Comparison of ENCODE assay signal across 9 cellular contexts in the genomic region with DNA sequence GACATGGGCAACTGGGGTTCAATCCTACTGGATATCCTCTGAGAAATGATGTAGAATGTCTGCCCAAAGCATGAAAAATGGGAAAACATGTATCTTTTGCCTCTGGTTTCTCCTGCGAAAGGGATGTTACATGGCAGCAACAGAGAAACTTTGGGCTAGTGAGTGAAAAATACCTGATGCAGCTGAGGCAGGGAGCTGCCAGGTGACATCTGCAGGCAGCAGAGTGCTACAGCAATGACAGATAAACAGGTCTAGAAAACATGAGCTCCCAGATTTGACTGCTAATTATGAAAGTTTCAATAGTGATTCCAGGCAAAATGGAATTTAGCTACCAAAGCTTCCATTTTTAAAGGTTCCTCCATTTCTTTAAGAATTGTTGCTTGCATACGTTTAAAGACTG. TPM values are rescaled to one million over a fixed set of nuclear protein-coding genes. Genes with fewer than 3 reads are reported as not detected.
DNase-seq lines count a peak whose midpoint lies in the region; ATAC-seq and TF ChIP-seq lines count a peak whose summit lies in the region.
"Had no signal": no experiment of that assay in that cellular context is flagged by ENCODE, and none has a peak within 500 bp of the region (broad histone marks: within the 10 kb centered on the region; RNA-seq: fewer than 3 reads in every experiment).

No MANE protein-coding gene starts in this region.

- no peak for ATAC-seq in stimulated activated effector memory CD8-positive, alpha-beta T cell treated with anti-CD3 and anti-CD28 coated beads, Interleukin-12 subunit alpha, Interleukin-12 subunit beta, amount 100 ng/mL, for 72 hours

- DNase-seq in G401 (ENCODE audit: low spot score) (peak; percentile 6), HT1080 (ENCODE audit: low read depth) (peak; percentile 13), astrocyte of the hippocampus (ENCODE audit: low read depth, low spot score) (peak; percentile 41), SK-N-DZ (ENCODE audit: low spot score) (no peak), left ventricle myocardium inferior (no peak)
- no peak for DNase-seq in stimulated activated effector memory CD8-positive, alpha-beta T cell treated with anti-CD3 and anti-CD28 coated beads, Interleukin-12 subunit alpha, Interleukin-12 subunit beta, amount 100 ng/mL, for 72 hours (ENCODE audit: low spot score in 2 of 2)
- DNase-seq: activated CD4-positive, alpha-beta T cell treated with anti-CD3 and anti-CD28 coated beads for 4 hours; sigmoid colon had no signal

- in situ Hi-C loops in G401 (cut with HindIII; ENCODE audit: low sequenced_read_pairs), result no loop called here

- TF ChIP-seq CTCF in nephron (IDR thresholded peaks at IDR 0.05; ENCODE audit: unreplicated experiment in 3 of 3), result peak; percentile 32 to 52 (median 42)
- no peak for TF ChIP-seq CTCF in left ventricle myocardium inferior (IDR thresholded peaks at IDR 0.05; ENCODE audit: borderline replicate concordance)

- no peak overlapping the region for H3K4me3 ChIP-seq in left ventricle myocardium inferior
- H3K4me3 ChIP-seq: sigmoid colon had no signal

- no peaks in the 10 kb centered on the region for H3K36me3 Mint-ChIP-seq in nephron (ENCODE audit: low read depth)
- no peaks in the 10 kb centered on the region for H3K36me3 Mint-ChIP-seq in stimulated activated effector memory CD8-positive, alpha-beta T cell treated with anti-CD3 and anti-CD28 coated beads, Interleukin-12 subunit alpha, Interleukin-12 subunit beta, amount 100 ng/mL, for 72 hours

- peaks cover 64% of the 10 kb centered on the region for H3K27me3 Mint-ChIP-seq in nephron (ENCODE audit: low read depth)

- intact Hi-C loops in left ventricle myocardium inferior (cut with micrococcal nuclease), result no loop called here

- H3K4me3 Mint-ChIP-seq in nephron, result no peak overlapping the region
- H3K4me3 Mint-ChIP-seq in stimulated activated effector memory CD8-positive, alpha-beta T cell treated with anti-CD3 and anti-CD28 coated beads, Interleukin-12 subunit alpha, Interleukin-12 subunit beta, amount 100 ng/mL, for 72 hours, result no peak overlapping the region

- H3K4me1 ChIP-seq in left ventricle myocardium inferior, result peaks cover 13% of the 10 kb centered on the region

- H3K27ac ChIP-seq in left ventricle myocardium inferior (replicated peaks), result no peak overlapping the region
- H3K27ac ChIP-seq: sigmoid colon had no signal

- peaks cover 3% of the 10 kb centered on the region for H3K4me1 Mint-ChIP-seq in nephron
- H3K4me1 Mint-ChIP-seq in stimulated activated effector memory CD8-positive, alpha-beta T cell treated with anti-CD3 and anti-CD28 coated beads, Interleukin-12 subunit alpha, Interleukin-12 subunit beta, amount 100 ng/mL, for 72 hours, result no peaks in the 10 kb centered on the region

- no peak overlapping the region for H3K27ac Mint-ChIP-seq in nephron
- H3K27ac Mint-ChIP-seq in stimulated activated effector memory CD8-positive, alpha-beta T cell treated with anti-CD3 and anti-CD28 coated beads, Interleukin-12 subunit alpha, Interleukin-12 subunit beta, amount 100 ng/mL, for 72 hours, result no peak overlapping the region

- H3K36me3 ChIP-seq in left ventricle myocardium inferior, result no peaks in the 10 kb centered on the region
- H3K36me3 ChIP-seq: sigmoid colon had no signal

- H3K9me3 Mint-ChIP-seq in nephron, result no peaks in the 10 kb centered on the region
- no peaks in the 10 kb centered on the region for H3K9me3 Mint-ChIP-seq in stimulated activated effector memory CD8-positive, alpha-beta T cell treated with anti-CD3 and anti-CD28 coated beads, Interleukin-12 subunit alpha, Interleukin-12 subunit beta, amount 100 ng/mL, for 72 hours

- H3K27me3 ChIP-seq in left ventricle myocardium inferior (ENCODE audit: low read depth), result peaks cover 16% of the 10 kb centered on the region

- no peaks in the 10 kb centered on the region for H3K9me3 ChIP-seq in left ventricle myocardium inferior (replicated peaks)
- H3K9me3 ChIP-seq: sigmoid colon had no signal

RNA-seq across cellular contexts. Expression of a gene that starts 4.8 kb away (rescaled TPM):
- total RNA-seq in G401 (2014; rRNA removed; shearing (Covaris generic)), result not detected in 2 replicates
- total RNA-seq in HT1080 (2014; rRNA removed; shearing (Covaris generic)), result not detected in 2 replicates
- polyA plus RNA-seq in HT1080 (2015; cell fraction: cytosol; rRNA removed), result 0.17 TPM in 1 of 2 replicates, not detected in the other
- polyA plus RNA-seq in HT1080 (2015; cell fraction: nucleus; rRNA removed), result not detected in 2 replicates
- not detected in 2 replicates for polyA plus RNA-seq in SK-N-DZ (2014; cell fraction: cytosol; rRNA removed)
- polyA plus RNA-seq in SK-N-DZ (2014; cell fraction: nucleus; rRNA removed), result 0.29 TPM in 1 of 2 replicates, not detected in the other
- 0.55 TPM for total RNA-seq in left ventricle myocardium inferior

RNA-seq across cellular contexts. Expression of a gene that starts 11.3 kb away (rescaled TPM):
- not detected in 2 replicates for total RNA-seq in G401 (2014; rRNA removed; shearing (Covaris generic))
- not detected in 2 replicates for total RNA-seq in HT1080 (2014; rRNA removed; shearing (Covaris generic))
- polyA plus RNA-seq in HT1080 (2015; cell fraction: cytosol; rRNA removed), result not detected in 2 replicates
- polyA plus RNA-seq in HT1080 (2015; cell fraction: nucleus; rRNA removed), result not detected in 2 replicates
- polyA plus RNA-seq in SK-N-DZ (2014; cell fraction: cytosol; rRNA removed), result not detected in 2 replicates
- not detected in 2 replicates for polyA plus RNA-seq in SK-N-DZ (2014; cell fraction: nucleus; rRNA removed)
- total RNA-seq in left ventricle myocardium inferior, result not detected
- total RNA-seq: sigmoid colon had no signal
- polyA plus RNA-seq: sigmoid colon had no signal

RNA-seq across cellular contexts. Expression of a gene that starts 27.9 kb away (rescaled TPM):
- not detected in 2 replicates for total RNA-seq in G401 (2014; rRNA removed; shearing (Covaris generic))
- not detected in 2 replicates for total RNA-seq in HT1080 (2014; rRNA removed; shearing (Covaris generic))
- not detected in 2 replicates for polyA plus RNA-seq in HT1080 (2015; cell fraction: cytosol; rRNA removed)
- not detected in 2 replicates for polyA plus RNA-seq in HT1080 (2015; cell fraction: nucleus; rRNA removed)
- not detected in 2 replicates for polyA plus RNA-seq in SK-N-DZ (2014; cell fraction: cytosol; rRNA removed)
- not detected in 2 replicates for polyA plus RNA-seq in SK-N-DZ (2014; cell fraction: nucleus; rRNA removed)
- not detected for total RNA-seq in left ventricle myocardium inferior

Comparison
In these comparisons a context has a peak if more than half of its experiments do, and no peak if none do; other contexts are left out.
1. DNase-seq: peak in G401 (single experiment), HT1080 (single experiment) and astrocyte of the hippocampus (single experiment); none in SK-N-DZ (single experiment), left ventricle myocardium inferior (single experiment) and stimulated activated effector memory CD8-positive, alpha-beta T cell treated with anti-CD3 and anti-CD28 coated beads, Interleukin-12 subunit alpha, Interleukin-12 subunit beta, amount 100 ng/mL, for 72 hours (0 of 2).